11 cellular contexts compared by ENCODE assay signal in genomic region chr7:98867271-98867701, GRCh38.
DNase-seq lines count a peak whose midpoint lies in the region; ATAC-seq and TF ChIP-seq lines count a peak whose summit lies in the region.
"Had no signal": no experiment of that assay in that cellular context is flagged by ENCODE, and none has a peak within 500 bp of the region (broad histone marks: within the 10 kb centered on the region; RNA-seq: fewer than 3 reads in every experiment).

No MANE protein-coding gene starts in this region.

- POLR2A ChIA-PET in GM10248 (lab: Yijun Ruan, JAX) = no interaction called here

- DNase-seq in GM10248 (ENCODE audit: extremely low spot score) (peak; percentile 16), NCI-H2227 (lab: John Stamatoyannopoulos, UW; ENCODE audit: unreplicated experiment) (peak; percentile 83), coronary artery (ENCODE audit: low spot score) (no peak), posterior cingulate gyrus (peak in 7 of 10 donors; percentile 34 to 88 (median 58)), NOMO-1 treated with dmso at 0.1 percent for 144 hours (lab: John Stamatoyannopoulos, UW; ENCODE audit: unreplicated experiment) (no peak)
- DNase-seq: activated T-cell treated with anti-CD3 and anti-CD28 coated beads, Interleukin-2, amount 50 U/mL, for 48 hours; stimulated activated CD4-positive, alpha-beta T cell treated with anti-CD3 and anti-CD28 coated beads, Interleukin-15, amount 100 ng/mL, for 24 hours had no signal

- peak overlapping the region; percentile 60 to 86 for H3K27ac ChIP-seq in coronary artery
- H3K27ac ChIP-seq: HL-60, neutrophil had no signal

- intact Hi-C loops in posterior cingulate gyrus (cut with DNase I) = no loop called here

- CTCF ChIA-PET in GM10248 (lab: Yijun Ruan, JAX) = interaction anchor here (3.8 kb wide), 1 partner anchor 11 kb away, joined by 13 read pairs; the partner anchor contains the start of gene TRRAP

- ATAC-seq in HG02588 (IDR thresholded peaks at IDR 0.05; ENCODE audit: unreplicated experiment) (no peak), GM19397 (IDR thresholded peaks at IDR 0.05; ENCODE audit: unreplicated experiment) (no peak)

- H3K4me3 ChIP-seq in coronary artery = peak overlapping the region; percentile 19

- TF ChIP-seq CTCF in GM10248 (IDR thresholded peaks at IDR 0.05; ENCODE audit: control extremely low read depth, extremely low read depth, low read depth, missing control alignments) (no peak), coronary artery (IDR thresholded peaks at IDR 0.05) (no peak)

Comparison
In these comparisons a context has a peak if more than half of its experiments do, and no peak if none do; other contexts are left out.
1. DNase-seq: peak in GM10248 (single experiment), NCI-H2227 (single experiment) and posterior cingulate gyrus (7 of 10); none in coronary artery (single experiment) and NOMO-1 treated with dmso at 0.1 percent for 144 hours (single experiment).